ENCODE assay signal across 8 cellular contexts in the genomic region with DNA sequence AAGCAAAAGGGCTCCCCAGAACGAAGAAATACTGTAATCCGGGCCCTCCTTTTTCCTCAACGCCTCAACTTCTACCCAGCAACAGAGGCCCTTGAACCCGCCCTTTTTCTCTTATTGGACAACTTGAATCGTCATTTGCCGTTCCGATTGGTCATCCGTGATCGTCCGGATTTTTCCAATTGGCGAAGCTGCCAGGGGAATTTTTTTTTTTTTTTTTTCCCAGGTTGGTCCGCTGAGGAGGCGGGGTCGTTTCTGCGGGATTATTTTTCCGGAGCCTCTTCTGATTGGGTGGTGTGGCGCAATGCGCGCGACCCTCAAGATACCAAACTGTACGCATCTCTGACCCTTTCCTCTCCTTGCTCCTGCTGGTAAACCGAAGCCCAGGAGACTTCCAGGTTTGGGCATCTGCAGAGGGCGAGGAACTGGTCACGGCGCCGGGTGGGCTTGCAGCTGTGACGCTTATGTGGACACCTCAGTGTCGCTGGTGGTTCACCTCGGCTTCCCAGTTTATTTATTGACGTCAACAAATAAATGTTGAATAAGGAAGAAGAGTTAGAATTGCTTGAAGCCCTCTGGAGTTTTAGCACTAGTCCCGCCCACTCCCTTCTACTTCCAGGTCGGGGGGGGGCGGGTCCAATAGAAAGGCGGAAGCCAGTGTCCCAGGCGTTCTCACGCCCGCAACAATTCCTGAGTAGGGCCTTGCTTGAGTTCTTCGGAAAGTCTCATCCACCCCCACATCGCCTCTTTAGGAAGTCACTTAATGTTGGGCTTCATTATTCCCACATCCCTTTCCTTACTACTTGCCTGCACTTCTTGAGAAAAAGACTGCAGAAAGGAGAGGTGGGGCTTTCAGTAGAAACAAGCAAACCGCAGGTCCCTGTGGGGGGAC. TPM values are rescaled to one million over a fixed set of nuclear protein-coding genes. Genes with fewer than 3 reads are reported as not detected.
DNase-seq lines count a peak whose midpoint lies in the region; ATAC-seq, FAIRE-seq and TF ChIP-seq lines count a peak whose summit lies in the region.

A gene with protein sequence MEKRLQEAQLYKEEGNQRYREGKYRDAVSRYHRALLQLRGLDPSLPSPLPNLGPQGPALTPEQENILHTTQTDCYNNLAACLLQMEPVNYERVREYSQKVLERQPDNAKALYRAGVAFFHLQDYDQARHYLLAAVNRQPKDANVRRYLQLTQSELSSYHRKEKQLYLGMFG (plus strand): TSS at position 654 of the 889 bp plus-strand sequence. CDS start 363 bp downstream, outside the sequence.

- ATAC-seq in HG02759 (IDR thresholded peaks at IDR 0.05; ENCODE audit: unreplicated experiment) (peak; percentile 49), Right ventricle myocardium superior (ENCODE audit: poor library complexity) (peak; percentile 83), pancreas (peak; percentile 78 to 89 (median 80))

- intact Hi-C loops in Right ventricle myocardium superior (cut with DNase I): no loop called here
- intact Hi-C loops in pancreas (cut with DNase I): no loop called here
- intact Hi-C loops in tibial artery (cut with DNase I; ENCODE audit: low total_unique reads): loop anchor here (1.0 kb wide), 1 partner anchor 26 kb away; a partner anchor contains a TSS

- TF ChIP-seq CTCF in GM12864 (IDR thresholded peaks at IDR 0.05; ENCODE audit: low read depth, low read length, missing control alignments): no peak
- no peak for TF ChIP-seq CTCF in pancreas (IDR thresholded peaks at IDR 0.05)
- no peak for TF ChIP-seq CTCF in tibial artery (IDR thresholded peaks at IDR 0.05)

- H3K27me3 ChIP-seq in pancreas (no peaks in the 10 kb centered on the region), tibial artery (no peaks in the 10 kb centered on the region)

- H3K9me3 ChIP-seq in pancreas (no peaks in the 10 kb centered on the region), tibial artery (no peaks in the 10 kb centered on the region)

- WGBS in pancreas, 2 donors: 0% methylated on average over 39 to 40 of the region's 40 CpGs

- peaks cover 0 to 9% (median 9%) of the 10 kb centered on the region in 3 donors for H3K36me3 ChIP-seq in pancreas
- H3K36me3 ChIP-seq in tibial artery: peaks cover 12 to 30% (median 13%) of the 10 kb centered on the region in 3 donors

- H3K4me1 ChIP-seq in pancreas (peaks cover 9 to 27% (median 20%) of the 10 kb centered on the region in 3 donors), tibial artery (peaks cover 0 to 61% (median 45%) of the 10 kb centered on the region in 4 donors)

- peak; percentile 89 for FAIRE-seq in pancreas (lab: Jason Lieb, UNC)

- H3K27ac ChIP-seq in pancreas (peak within 1 kb of the TSS; percentile 88 to 93 (median 92)), tibial artery (peak within 1 kb of the TSS; percentile 88 to 90)

- H3K4me3 ChIP-seq in GM12864 (ENCODE audit: low read depth, low read length): peak within 1 kb of the TSS; percentile 86
- peak within 1 kb of the TSS; percentile 68 to 92 (median 88) for H3K4me3 ChIP-seq in pancreas
- H3K4me3 ChIP-seq in tibial artery: peak within 1 kb of the TSS; percentile 85 to 89

- DNase-seq in GM12864 (ENCODE audit: low read depth) (peak; percentile 95), NCI-H1417 (lab: John Stamatoyannopoulos, UW) (peak; percentile 99 to 100 (median 99)), SW 1271 (lab: John Stamatoyannopoulos, UW) (peak; percentile 96), Right ventricle myocardium superior (peak; percentile 90), pancreas (peak; percentile 83 to 92 (median 86)), tibial artery (peak; percentile 93 to 94)
- DNase-seq in activated naive CD8-positive, alpha-beta T cell treated with anti-CD3 and anti-CD28 coated beads, Interleukin-2, amount 50 U/mL, for 16 hours (ENCODE audit: low read depth, low spot score): peak; percentile 66

RNA-seq across cellular contexts. Expression of the gene that starts here (rescaled TPM):
- total RNA-seq in Right ventricle myocardium superior: 14.0 TPM
- total RNA-seq in pancreas: 10 to 100 TPM in 4 of 6 donors, 1 to 10 TPM in 2; 7.6 to 17.8 (median 10.5) TPM
- polyA plus RNA-seq in pancreas: 10 to 100 TPM; 16.7 to 20.3 TPM

Comparison
In these comparisons a context has a peak if more than half of its experiments do, and no peak if none do; other contexts are left out.
1. Peak in every context shown above with its lines: DNase-seq, ATAC-seq, H3K4me3 ChIP-seq and H3K27ac ChIP-seq.